27 cellular contexts compared by ENCODE assay signal in the genomic region with DNA sequence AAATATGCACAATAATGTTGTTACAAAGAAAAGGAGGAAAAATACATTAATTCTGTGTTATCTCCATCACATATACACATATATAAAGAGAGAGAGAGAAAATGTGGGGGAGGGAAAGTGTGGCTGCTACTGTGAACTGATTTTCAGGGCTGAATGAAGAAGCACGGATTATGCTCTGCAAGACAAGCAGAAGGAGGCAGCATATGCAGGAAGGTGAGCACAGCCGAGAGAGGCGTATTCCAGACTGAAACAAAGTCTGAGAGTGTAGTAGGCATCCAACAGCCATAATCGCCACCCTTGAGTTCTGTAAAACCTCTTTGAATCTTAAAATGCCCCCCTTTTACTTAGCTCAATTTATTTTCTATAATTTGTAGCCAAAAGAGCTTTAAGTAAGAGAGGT.
"Had no signal": no experiment of that assay in that cellular context is flagged by ENCODE, and none has a peak within 500 bp of the region (broad histone marks: within the 10 kb centered on the region; RNA-seq: fewer than 3 reads in every experiment).

No MANE protein-coding gene starts in this region.

- H3K4me1 Mint-ChIP-seq: activated CD4-positive, alpha-beta memory T cell treated with anti-CD3 and anti-CD28 coated beads, Interleukin-2, amount 10 ng/mL, durations not matched to agents 7 days and 5 days; activated CD4-positive, alpha-beta T cell treated with anti-CD3 and anti-CD28 coated beads for 36 hours; activated CD4-positive, alpha-beta T cell treated with anti-CD3 and anti-CD28 coated beads, Interleukin-2, amount 10 ng/mL, durations not matched to agents 24 days and 14 days; activated naive CD4-positive, alpha-beta T cell treated with anti-CD3 and anti-CD28 coated beads, Interleukin-2, amount 10 ng/mL, durations not matched to agents 7 days and 5 days; activated naive CD8-positive, alpha-beta T cell treated with anti-CD3 and anti-CD28 coated beads, Interleukin-2, amount 10 ng/mL, durations not matched to agents 7 days and 5 days; endodermal cell; T-helper 17 cell had no signal

- ATAC-seq: activated CD4-positive, alpha-beta T cell treated with anti-CD3 and anti-CD28 coated beads for 36 hours; activated naive CD4-positive, alpha-beta T cell treated with anti-CD3 and anti-CD28 coated beads, Interleukin-2, amount 50 U/mL, for 72 hours; activated T-cell treated with anti-CD3 and anti-CD28 coated beads, Interleukin-2, amount 50 U/mL, for 72 hours; esophagus mucosa; foreskin keratinocyte; gastrocnemius medialis; T-helper 17 cell had no signal

- H3K36me3 Mint-ChIP-seq: activated naive CD4-positive, alpha-beta T cell treated with anti-CD3 and anti-CD28 coated beads, Interleukin-2, amount 10 ng/mL, durations not matched to agents 7 days and 5 days; activated naive CD4-positive, alpha-beta T cell treated with anti-CD3 and anti-CD28 coated beads, Interleukin-2, amount 50 U/mL, for 72 hours; activated naive CD8-positive, alpha-beta T cell treated with anti-CD3 and anti-CD28 coated beads, Interleukin-2, amount 10 ng/mL, durations not matched to agents 7 days and 5 days; brain had no signal

- H3K27ac Mint-ChIP-seq: activated CD4-positive, alpha-beta memory T cell treated with anti-CD3 and anti-CD28 coated beads, Interleukin-2, amount 10 ng/mL, durations not matched to agents 7 days and 5 days; activated CD4-positive, alpha-beta T cell treated with anti-CD3 and anti-CD28 coated beads for 36 hours; activated CD4-positive, alpha-beta T cell treated with anti-CD3 and anti-CD28 coated beads, Interleukin-2, amount 10 ng/mL, durations not matched to agents 24 days and 14 days; activated naive CD4-positive, alpha-beta T cell treated with anti-CD3 and anti-CD28 coated beads, Interleukin-2, amount 10 ng/mL, durations not matched to agents 7 days and 5 days; activated naive CD4-positive, alpha-beta T cell treated with anti-CD3 and anti-CD28 coated beads, Interleukin-2, amount 50 U/mL, for 72 hours; activated naive CD8-positive, alpha-beta T cell treated with anti-CD3 and anti-CD28 coated beads, Interleukin-2, amount 10 ng/mL, durations not matched to agents 7 days and 5 days; activated T-cell treated with anti-CD3 and anti-CD28 coated beads, Interleukin-2, amount 50 U/mL, for 24 hours; activated T-cell treated with anti-CD3 and anti-CD28 coated beads, Interleukin-2, amount 50 U/mL, for 72 hours; dendritic cell treated with granulocyte-macrophage colony-stimulating factor and Interleukin-4, amounts not matched to agents 40 ng/mL and 50 ng/mL, for 4 days; endodermal cell; T-helper 17 cell; T-helper 2 cell treated with Interferon-gamma antibody and Interleukin-4, amounts not matched to agents 5 μg/mL and 100 μg/mL, for 36 hours had no signal

- H3K27me3 Mint-ChIP-seq: activated CD4-positive, alpha-beta memory T cell treated with anti-CD3 and anti-CD28 coated beads, Interleukin-2, amount 10 ng/mL, durations not matched to agents 7 days and 5 days; activated CD4-positive, alpha-beta T cell treated with anti-CD3 and anti-CD28 coated beads for 36 hours; activated CD4-positive, alpha-beta T cell treated with anti-CD3 and anti-CD28 coated beads, Interleukin-2, amount 10 ng/mL, durations not matched to agents 24 days and 14 days; activated naive CD4-positive, alpha-beta T cell treated with anti-CD3 and anti-CD28 coated beads, Interleukin-2, amount 10 ng/mL, durations not matched to agents 7 days and 5 days; activated naive CD8-positive, alpha-beta T cell treated with anti-CD3 and anti-CD28 coated beads, Interleukin-2, amount 10 ng/mL, durations not matched to agents 7 days and 5 days; activated T-cell treated with anti-CD3 and anti-CD28 coated beads, Interleukin-2, amount 50 U/mL, for 24 hours; brain; dendritic cell treated with granulocyte-macrophage colony-stimulating factor and Interleukin-4, amounts not matched to agents 40 ng/mL and 50 ng/mL, for 4 days; T-helper 17 cell had no signal

- H3K4me3 Mint-ChIP-seq: activated CD4-positive, alpha-beta memory T cell treated with anti-CD3 and anti-CD28 coated beads, Interleukin-2, amount 10 ng/mL, durations not matched to agents 7 days and 5 days; activated CD4-positive, alpha-beta T cell treated with anti-CD3 and anti-CD28 coated beads for 36 hours; activated CD4-positive, alpha-beta T cell treated with anti-CD3 and anti-CD28 coated beads, Interleukin-2, amount 10 ng/mL, durations not matched to agents 24 days and 14 days; activated naive CD4-positive, alpha-beta T cell treated with anti-CD3 and anti-CD28 coated beads, Interleukin-2, amount 10 ng/mL, durations not matched to agents 7 days and 5 days; activated naive CD8-positive, alpha-beta T cell treated with anti-CD3 and anti-CD28 coated beads, Interleukin-2, amount 10 ng/mL, durations not matched to agents 7 days and 5 days; activated T-cell treated with anti-CD3 and anti-CD28 coated beads, Interleukin-2, amount 50 U/mL, for 24 hours; activated T-cell treated with anti-CD3 and anti-CD28 coated beads, Interleukin-2, amount 50 U/mL, for 72 hours; brain; dendritic cell treated with granulocyte-macrophage colony-stimulating factor and Interleukin-4, amounts not matched to agents 40 ng/mL and 50 ng/mL, for 4 days; endodermal cell; T-helper 17 cell; T-helper 2 cell treated with Interferon-gamma antibody and Interleukin-4, amounts not matched to agents 5 μg/mL and 100 μg/mL, for 36 hours had no signal

- H3K9me3 Mint-ChIP-seq: activated naive CD8-positive, alpha-beta T cell treated with anti-CD3 and anti-CD28 coated beads, Interleukin-2, amount 10 ng/mL, durations not matched to agents 7 days and 5 days had no signal

- DNase-seq: activated CD4-positive, alpha-beta memory T cell treated with anti-CD3 and anti-CD28 coated beads, Interleukin-2, amount 10 ng/mL, durations not matched to agents 7 days and 5 days; activated CD4-positive, alpha-beta T cell treated with anti-CD3 and anti-CD28 coated beads for 36 hours; activated CD4-positive, alpha-beta T cell treated with anti-CD3 and anti-CD28 coated beads, Interleukin-2, amount 10 ng/mL, durations not matched to agents 24 days and 14 days; activated CD4-positive, CD25-positive, alpha-beta regulatory T cell; activated CD4-positive, CD25-positive, alpha-beta regulatory T cell treated with anti-CD3 and anti-CD28 coated beads, Interleukin-2, amount 50 U/mL, for 72 hours; activated CD8-positive, alpha-beta memory T cell treated with anti-CD3 and anti-CD28 coated beads, Interleukin-2, amount 50 U/mL, for 48 hours; activated gamma-delta T cell; activated naive CD4-positive, alpha-beta T cell; activated naive CD4-positive, alpha-beta T cell treated with anti-CD3 and anti-CD28 coated beads, Interleukin-2, amount 10 ng/mL, durations not matched to agents 7 days and 5 days; activated naive CD8-positive, alpha-beta T cell treated with anti-CD3 and anti-CD28 coated beads, Interleukin-2, amount 10 ng/mL, durations not matched to agents 7 days and 5 days; activated T-cell treated with anti-CD3 and anti-CD28 coated beads for 4 hours; activated T-cell treated with anti-CD3 and anti-CD28 coated beads, Interleukin-2, amount 50 U/mL, for 24 hours; activated T-cell treated with anti-CD3 and anti-CD28 coated beads, Interleukin-2, amount 50 U/mL, for 72 hours; central memory CD4-positive, alpha-beta T cell; effector memory CD4-positive, alpha-beta T cell; endodermal cell; foreskin keratinocyte; gastrocnemius medialis; T-helper 1 cell; T-helper 17 cell; T1000; WERI-Rb-1 had no signal
